ENCODE assay signal across 8 cellular contexts in the genomic region with DNA sequence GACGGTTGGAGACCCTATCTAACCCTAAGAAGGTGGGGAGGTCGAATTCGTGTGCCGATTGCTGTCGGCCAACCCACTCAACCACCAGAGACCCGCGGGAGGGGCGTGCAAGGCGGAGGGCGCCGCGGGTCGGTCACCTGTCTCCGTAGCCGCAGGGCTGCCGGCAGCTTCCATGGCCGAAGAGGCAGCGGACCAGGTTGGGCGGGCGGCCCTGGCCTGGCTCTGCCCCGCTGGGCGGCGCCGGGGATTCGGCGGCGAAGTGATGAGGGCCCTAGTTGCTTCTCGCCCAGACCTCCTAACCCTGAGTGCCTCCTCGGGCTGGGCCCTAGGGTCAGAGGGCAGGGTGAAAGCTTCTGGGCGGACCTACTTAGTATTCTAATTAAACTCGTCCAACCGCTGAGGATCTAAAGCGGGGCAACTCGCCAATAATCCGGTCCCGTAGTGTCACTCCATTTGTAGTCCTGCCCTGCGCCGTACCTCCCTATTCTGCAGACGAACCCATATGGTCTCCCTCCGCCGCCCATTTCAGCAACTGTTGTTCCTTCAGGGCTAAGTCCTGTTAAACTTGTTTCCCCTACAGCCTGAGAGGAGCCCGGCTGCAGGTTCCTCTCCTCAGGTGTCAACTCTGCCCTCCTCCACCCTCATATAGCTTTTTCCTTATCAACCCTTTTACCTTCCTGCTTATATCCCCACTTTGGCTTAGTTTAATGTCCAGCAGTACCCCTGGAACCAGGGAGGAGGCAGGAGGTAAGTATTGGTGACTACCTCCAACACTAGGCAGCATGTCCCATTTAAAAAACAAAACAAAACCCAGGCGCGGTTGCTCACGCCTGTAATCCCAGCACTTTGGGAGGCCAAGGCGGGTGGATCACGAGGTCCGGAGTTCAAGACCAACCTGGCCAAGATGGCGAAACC. TPM values are rescaled to one million over a fixed set of nuclear protein-coding genes. Genes with fewer than 3 reads are reported as not detected.
DNase-seq lines count a peak whose midpoint lies in the region; ATAC-seq and TF ChIP-seq lines count a peak whose summit lies in the region.

A gene (minus strand): TSS at position 307 of the 915 bp plus-strand sequence. CDS start 133 bp downstream, at position 174.

- H3K79me2 ChIP-seq in neural progenitor cell (ENCODE audit: low read depth) = peaks cover 51% of the 10 kb centered on the region

- H3K27me3 ChIP-seq in neural progenitor cell (peaks cover 18% of the 10 kb centered on the region), transverse colon (no peaks in the 10 kb centered on the region)

- H4K20me1 ChIP-seq in neural progenitor cell (ENCODE audit: low read depth) = peaks cover 37% of the 10 kb centered on the region

- no peak for TF ChIP-seq EP300 in transverse colon (IDR thresholded peaks at IDR 0.05; ENCODE audit: low read depth)

- no peaks in the 10 kb centered on the region for H3K27me3 Mint-ChIP-seq in activated naive CD4-positive, alpha-beta T cell treated with anti-CD3 and anti-CD28 coated beads, Interleukin-2, amount 50 U/mL, for 24 hours
- peaks cover 15% of the 10 kb centered on the region for H3K27me3 Mint-ChIP-seq in neural progenitor cell (ENCODE audit: insufficient read depth, low read depth)

- no peaks in the 10 kb centered on the region for H3K9me3 Mint-ChIP-seq in activated naive CD4-positive, alpha-beta T cell treated with anti-CD3 and anti-CD28 coated beads, Interleukin-2, amount 50 U/mL, for 24 hours
- no peaks in the 10 kb centered on the region for H3K9me3 Mint-ChIP-seq in neural progenitor cell

- H3K36me3 Mint-ChIP-seq in activated naive CD4-positive, alpha-beta T cell treated with anti-CD3 and anti-CD28 coated beads, Interleukin-2, amount 50 U/mL, for 24 hours = peaks cover 6% of the 10 kb centered on the region
- peaks cover 4% of the 10 kb centered on the region for H3K36me3 Mint-ChIP-seq in neural progenitor cell

- H3K27ac ChIP-seq in neural progenitor cell (peak within 1 kb of the TSS; percentile 93), transverse colon (peak within 1 kb of the TSS; percentile 92 to 99 (median 98))

- peak within 1 kb of the TSS; percentile 86 for H3K9ac ChIP-seq in neural progenitor cell

- H3K36me3 ChIP-seq in neural progenitor cell = peaks cover 6% of the 10 kb centered on the region
- peaks cover 0 to 4% (median 0%) of the 10 kb centered on the region in 4 donors for H3K36me3 ChIP-seq in transverse colon

- H3K4me3 Mint-ChIP-seq in activated naive CD4-positive, alpha-beta T cell treated with anti-CD3 and anti-CD28 coated beads, Interleukin-2, amount 50 U/mL, for 24 hours = peak within 1 kb of the TSS; percentile 99
- peak within 1 kb of the TSS; percentile 99 for H3K4me3 Mint-ChIP-seq in neural progenitor cell

- TF ChIP-seq CTCF in neural progenitor cell (IDR thresholded peaks at IDR 0.05) (no peak), transverse colon (IDR thresholded peaks at IDR 0.05) (peak in 1 of 5 experiments; percentile 11)

- peak within 1 kb of the TSS; percentile 97 for H3K4me2 ChIP-seq in neural progenitor cell

- peaks cover 65% of the 10 kb centered on the region for H3F3A ChIP-seq in neural progenitor cell (ENCODE audit: low read depth)

- TF ChIP-seq POLR2A in transverse colon (IDR thresholded peaks at IDR 0.05) = peak; percentile 83

- peak within 1 kb of the TSS; percentile 94 for H3K27ac Mint-ChIP-seq in activated naive CD4-positive, alpha-beta T cell treated with anti-CD3 and anti-CD28 coated beads, Interleukin-2, amount 50 U/mL, for 24 hours
- peak within 1 kb of the TSS; percentile 95 for H3K27ac Mint-ChIP-seq in neural progenitor cell

- H3K9me3 ChIP-seq in neural progenitor cell (ENCODE audit: low read depth) (no peaks in the 10 kb centered on the region), transverse colon (no peaks in the 10 kb centered on the region)

- intact Hi-C loops in transverse colon (cut with DNase I; ENCODE audit: low total_unique reads) = loop anchor here (5.0 kb wide), 1 partner anchor 96 kb away; no protein-coding TSS in a partner anchor

- WGBS in transverse colon (ENCODE audit: low coverage in 1 of 2), 2 donors = 0 to 4% methylated on average over 3 to 41 of the region's 49 CpGs

- peaks cover 50% of the 10 kb centered on the region for H3K4me1 Mint-ChIP-seq in activated naive CD4-positive, alpha-beta T cell treated with anti-CD3 and anti-CD28 coated beads, Interleukin-2, amount 50 U/mL, for 24 hours
- peaks cover 41% of the 10 kb centered on the region for H3K4me1 Mint-ChIP-seq in neural progenitor cell

- peak; percentile 36 for ATAC-seq in GM21619 (IDR thresholded peaks at IDR 0.05; ENCODE audit: unreplicated experiment)

- DNase-seq in Daoy (ENCODE audit: low read depth) (peak; percentile 66), KBM-7 (peak; percentile 84), SIG-M5 (lab: John Stamatoyannopoulos, UW) (peak; percentile 84), globus pallidus (ENCODE audit: low spot score) (peak; percentile 62), neural progenitor cell (ENCODE audit: low spot score) (peak; percentile 92), transverse colon (peak; percentile 91)

- H3K4me3 ChIP-seq in neural progenitor cell (peak within 1 kb of the TSS; percentile 94), transverse colon (peak within 1 kb of the TSS; percentile 32 to 84 (median 80))

- in situ Hi-C loops in KBM-7 (cut with MboI; ENCODE audit: low pct_unique_long_range_greater_than_20kb, low sequenced_read_pairs) = no loop called here
- in situ Hi-C loops in transverse colon (cut with MboI; ENCODE audit: low pct_ligation_motif_present in 1 of 4, low pct_unique_long_range_greater_than_20kb in 1 of 4, low sequenced_read_pairs in 3 of 4) = loop anchor here in 2 of 4 donors (5.0 to 25.0 kb wide), 2 partner anchors 116 to 196 kb away; a partner anchor contains a TSS

- H3K4me1 ChIP-seq in neural progenitor cell (peaks cover 9% of the 10 kb centered on the region), transverse colon (peaks cover 29 to 57% (median 50%) of the 10 kb centered on the region in 4 donors)

- H2AFZ ChIP-seq in neural progenitor cell (replicated peaks) = peak within 1 kb of the TSS; percentile 86

RNA-seq across cellular contexts. Expression of the gene that starts here (rescaled TPM):
- total RNA-seq in Daoy (2014; rRNA removed; shearing (Covaris generic)) = 49.1 and 59.7 TPM in 2 replicates
- total RNA-seq in neural progenitor cell (ENCODE audit: low replicate concordance) (44.6 and 72.5 TPM in 2 replicates), transverse colon (10 to 100 TPM; 35.2 to 56.4 (median 47.8) TPM)

Comparison
In these comparisons a context has a peak if more than half of its experiments do, and no peak if none do; other contexts are left out.
1. Peak in every context shown above with its lines: DNase-seq, ATAC-seq, H3K4me3 ChIP-seq and H3K27ac ChIP-seq.